ENCODE assay signal across 23 cellular contexts in the genomic region with DNA sequence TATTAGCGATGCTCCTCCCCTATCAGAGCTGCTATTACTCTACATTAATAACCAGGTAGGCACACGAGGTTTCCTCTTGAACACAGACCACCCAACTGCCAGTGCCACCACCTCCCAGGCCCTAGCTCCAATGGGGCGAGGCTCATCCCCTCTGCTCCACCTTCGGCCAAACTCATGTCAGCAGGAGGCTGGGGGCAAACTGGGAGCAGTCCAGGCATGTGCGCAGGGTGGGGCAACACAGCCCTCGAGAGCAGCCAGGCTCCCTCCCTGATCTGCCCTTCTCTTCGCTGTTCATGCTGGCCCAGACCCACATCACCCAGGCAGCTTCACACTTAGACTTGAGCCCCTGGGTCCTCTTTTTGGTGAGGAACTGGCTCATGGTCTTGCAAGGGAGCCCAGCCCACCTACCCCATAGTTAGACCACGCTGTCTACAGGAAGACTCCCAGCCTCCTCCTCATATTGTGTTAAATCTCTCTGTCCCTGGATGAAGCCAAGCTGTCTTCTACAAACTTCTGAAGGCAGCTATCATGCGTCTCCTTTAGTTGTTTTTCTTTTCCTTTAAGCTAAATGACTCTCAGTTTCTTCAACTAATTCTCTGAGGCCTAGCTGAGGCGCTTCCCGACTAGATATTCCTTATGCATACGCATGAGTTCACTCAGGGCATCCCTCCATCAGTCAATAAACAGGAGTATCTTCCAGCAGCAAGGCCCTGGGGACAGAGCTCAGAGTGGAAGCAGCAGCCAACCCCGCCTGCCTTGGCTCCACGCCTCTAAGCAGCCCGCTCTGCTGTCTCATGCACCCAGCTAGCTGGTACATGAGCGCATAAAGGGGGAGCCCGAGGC. TPM values are rescaled to one million over a fixed set of nuclear protein-coding genes. Genes with fewer than 3 reads are reported as not detected.
A peak's percentile ranks its signal among the peaks of the same experiment; 100 is the strongest.
DNase-seq lines count a peak whose midpoint lies in the region; ATAC-seq and TF ChIP-seq lines count a peak whose summit lies in the region.
"Had no signal": no experiment of that assay in that cellular context is flagged by ENCODE, and none has a peak within 500 bp of the region (broad histone marks: within the 10 kb centered on the region; RNA-seq: fewer than 3 reads in every experiment).

No MANE protein-coding gene starts in this region.

- H3K27ac ChIP-seq in BLaER1 (peak overlapping the region; percentile 87; the same call in 1 of the 2 replicates), endodermal cell (ENCODE audit: low read depth, low read length) (no peak overlapping the region), left ventricle myocardium inferior (replicated peaks) (peak overlapping the region; percentile 32)
- H3K27ac ChIP-seq: SK-N-MC had no signal

- H3K4me1 Mint-ChIP-seq in endodermal cell, result peaks cover 9% of the 10 kb centered on the region

- peaks cover 61% of the 10 kb centered on the region for H3K4me1 ChIP-seq in BLaER1
- no peaks in the 10 kb centered on the region for H3K4me1 ChIP-seq in endodermal cell (ENCODE audit: control insufficient read depth, insufficient read depth, low read length)
- H3K4me1 ChIP-seq in left ventricle myocardium inferior, result peaks cover 18% of the 10 kb centered on the region

- no peak overlapping the region for H3K4me3 ChIP-seq in BLaER1
- no peak overlapping the region for H3K4me3 ChIP-seq in endodermal cell (ENCODE audit: low read length)
- no peak overlapping the region for H3K4me3 ChIP-seq in left ventricle myocardium inferior
- H3K4me3 ChIP-seq: MG63, SK-N-MC had no signal

- intact Hi-C loops in left ventricle myocardium inferior (cut with micrococcal nuclease), result no loop called here
- intact Hi-C loops in posterior vena cava (cut with DNase I), result no loop called here
- intact Hi-C loops in left colon (cut with DNase I, micrococcal nuclease), result loop anchor here in 1 of 2 donors (10.0 kb wide), 1 partner anchor 83 kb away; no protein-coding TSS in a partner anchor

- H3K4me2 ChIP-seq in BLaER1, result peak overlapping the region; percentile 72

- H3K36me3 Mint-ChIP-seq in endodermal cell (ENCODE audit: low read depth), result peaks cover 83% of the 10 kb centered on the region

- H3K36me3 ChIP-seq in BLaER1 (peaks cover 57% of the 10 kb centered on the region), endodermal cell (ENCODE audit: control insufficient read depth, insufficient read depth, low read length) (peaks cover 93% of the 10 kb centered on the region), left ventricle myocardium inferior (peaks cover 78% of the 10 kb centered on the region)

- H4K20me1 ChIP-seq in BLaER1, result no peaks in the 10 kb centered on the region

- H3K27me3 Mint-ChIP-seq in endodermal cell (ENCODE audit: insufficient read depth), result no peaks in the 10 kb centered on the region
- H3K27me3 Mint-ChIP-seq: IgD-negative memory B cell had no signal

- no peak for DNase-seq in endodermal cell
- DNase-seq in left ventricle myocardium inferior, result peak; percentile 64
- peak; percentile 89 for DNase-seq in posterior vena cava (ENCODE audit: low spot score)
- DNase-seq in left colon, result no peak
- DNase-seq in NCI-H226, result no peak
- DNase-seq in stimulated activated CD4-positive, alpha-beta T cell treated with anti-CD3 and anti-CD28 coated beads, Interleukin-4, amount 100 ng/mL, for 24 hours, result no peak
- DNase-seq: ACHN; activated CD4-positive, alpha-beta T cell treated with anti-CD3 and anti-CD28 coated beads, Interleukin-2, amount 50 U/mL, for 4 hours; activated CD8-positive, alpha-beta memory T cell treated with anti-CD3 and anti-CD28 coated beads, Interleukin-2, amount 50 U/mL, for 48 hours; amniotic stem cell; CD8-positive, alpha-beta T cell; central memory CD4-positive, alpha-beta T cell; DMS79; MG63; occipital lobe had no signal

- peak overlapping the region; percentile 67 for H3K27ac Mint-ChIP-seq in endodermal cell
- H3K27ac Mint-ChIP-seq: CD8-positive, alpha-beta T cell; IgD-negative memory B cell had no signal

- H3K27me3 ChIP-seq in BLaER1 (no peaks in the 10 kb centered on the region), endodermal cell (ENCODE audit: control insufficient read depth, insufficient read depth, low read length, poor library complexity, severe bottlenecking) (no peaks in the 10 kb centered on the region), left ventricle myocardium inferior (ENCODE audit: low read depth) (no peaks in the 10 kb centered on the region)
- H3K27me3 ChIP-seq: MG63 had no signal

- H3K9me3 ChIP-seq in BLaER1, result no peaks in the 10 kb centered on the region
- H3K9me3 ChIP-seq in endodermal cell (ENCODE audit: control insufficient read depth, low read length), result no peaks in the 10 kb centered on the region
- no peaks in the 10 kb centered on the region for H3K9me3 ChIP-seq in left ventricle myocardium inferior (replicated peaks)
- H3K9me3 ChIP-seq: MG63 had no signal

- no peak overlapping the region for H3K4me3 Mint-ChIP-seq in endodermal cell
- H3K4me3 Mint-ChIP-seq: CD8-positive, alpha-beta T cell; IgD-negative memory B cell had no signal

- H3K9ac ChIP-seq in BLaER1 (no peak overlapping the region; the same call in 1 of the 2 replicates), endodermal cell (ENCODE audit: extremely low read depth, low read length, poor library complexity, severe bottlenecking) (no peak overlapping the region)

- TF ChIP-seq CTCF in endodermal cell (conservative IDR thresholded peaks at IDR 0.05) (no peak), left ventricle myocardium inferior (IDR thresholded peaks at IDR 0.05; ENCODE audit: borderline replicate concordance) (no peak)

- WGBS in endodermal cell (ENCODE audit: insufficient coverage in 1 of 2, insufficient read length in 1 of 2), 2 experiments, result 92 to 97% methylated on average over 12 to 17 of the region's 17 CpGs

- no peaks in the 10 kb centered on the region for H3K9me3 Mint-ChIP-seq in endodermal cell
- H3K9me3 Mint-ChIP-seq: CD8-positive, alpha-beta T cell; IgD-negative memory B cell had no signal

- ATAC-seq in left colon (no peak), esophagus mucosa (no peak)
- ATAC-seq: CD8-positive, alpha-beta T cell had no signal

RNA-seq across cellular contexts. Expression of gene TMEM9, which starts 12.0 kb away (rescaled TPM):
- 100 to 1,000 TPM; 145 to 156 TPM for total RNA-seq in endodermal cell
- polyA plus RNA-seq in endodermal cell (2013, experiment 1 of 2), result 130 TPM
- polyA plus RNA-seq in endodermal cell (2013, experiment 2 of 2), result 119 TPM
- 25.3 TPM for total RNA-seq in left ventricle myocardium inferior
- 10 to 100 TPM; 35.5 to 54.9 TPM for total RNA-seq in posterior vena cava
- total RNA-seq in left colon, result 10 to 100 TPM; 23.4 to 29.3 TPM
- total RNA-seq in esophagus mucosa, result 28.2 TPM

RNA-seq across cellular contexts. Expression of gene ASCL5, which starts 15.2 kb away (rescaled TPM):
- 1 to 10 TPM; 1.2 to 1.8 TPM for total RNA-seq in endodermal cell
- polyA plus RNA-seq in endodermal cell (2013, experiment 1 of 2), result not detected
- polyA plus RNA-seq in endodermal cell (2013, experiment 2 of 2), result not detected
- total RNA-seq in left ventricle myocardium inferior, result not detected
- total RNA-seq in posterior vena cava, result not detected
- not detected for total RNA-seq in left colon
- not detected for total RNA-seq in esophagus mucosa
- total RNA-seq: epithelial cell of proximal tubule; glomerular endothelial cell; lower leg skin; T-helper 2 cell treated with Interferon-gamma antibody and Interleukin-4, amounts not matched to agents 100 ng/mL and 5 ng/mL, for 36 hours had no signal
- polyA plus RNA-seq: IgD-negative memory B cell had no signal

RNA-seq across cellular contexts. Expression of gene CACNA1S, which starts 30.0 kb away (rescaled TPM):
- total RNA-seq in endodermal cell, result under 1 TPM; 0.11 to 0.13 TPM
- polyA plus RNA-seq in endodermal cell (2013, experiment 1 of 2), result 0.07 TPM
- polyA plus RNA-seq in endodermal cell (2013, experiment 2 of 2), result not detected
- total RNA-seq in left ventricle myocardium inferior, result not detected
- total RNA-seq in posterior vena cava, result under 1 TPM; 0.05 to 0.14 TPM
- not detected for total RNA-seq in left colon
- total RNA-seq in esophagus mucosa, result not detected
- total RNA-seq: CD8-positive, alpha-beta T cell; epithelial cell of proximal tubule; glomerular endothelial cell; T-helper 2 cell treated with Interferon-gamma antibody and Interleukin-4, amounts not matched to agents 100 ng/mL and 5 ng/mL, for 36 hours had no signal
- polyA plus RNA-seq: IgD-negative memory B cell had no signal

RNA-seq across cellular contexts. Expression of gene IGFN1, which starts 48.4 kb away (rescaled TPM):
- total RNA-seq in endodermal cell (not detected), left ventricle myocardium inferior (not detected), posterior vena cava (1 to 10 TPM in 1 of 2 donors, under 1 TPM in 1; 0.90 to 3.4 TPM), left colon (under 1 TPM in 1 of 2 donors, not detected in 1; 0.39 TPM), esophagus mucosa (0.12 TPM)
- polyA plus RNA-seq in endodermal cell (2013, experiment 1 of 2), result 0.18 TPM
- polyA plus RNA-seq in endodermal cell (2013, experiment 2 of 2), result not detected
- total RNA-seq: CD8-positive, alpha-beta T cell; glomerular endothelial cell; occipital lobe; T-helper 2 cell treated with Interferon-gamma antibody and Interleukin-4, amounts not matched to agents 100 ng/mL and 5 ng/mL, for 36 hours had no signal
- polyA plus RNA-seq: IgD-negative memory B cell had no signal

Comparison
In these comparisons a context has a peak if more than half of its experiments do, and no peak if none do; other contexts are left out.
1. DNase-seq: peak in left ventricle myocardium inferior (single experiment) and posterior vena cava (single experiment); none in endodermal cell (single experiment), left colon (0 of 2), NCI-H226 (single experiment) and stimulated activated CD4-positive, alpha-beta T cell treated with anti-CD3 and anti-CD28 coated beads, Interleukin-4, amount 100 ng/mL, for 24 hours (single experiment).